Comparison of ENCODE assay signal across 10 cellular contexts in genomic region chr22:24245584-24246561, GRCh38. TPM values are rescaled to one million over a fixed set of nuclear protein-coding genes. Genes with fewer than 3 reads are reported as not detected.
A peak's percentile ranks its signal among the peaks of the same experiment; 100 is the strongest.
DNase-seq lines count a peak whose midpoint lies in the region; FAIRE-seq and TF ChIP-seq lines count a peak whose summit lies in the region.
"Not testable (repeated sequence)": the region's sequence is repeated elsewhere in the genome, so short reads cannot be mapped to it uniquely, and the experiment has no call there.
"Had no signal": no experiment of that assay in that cellular context is flagged by ENCODE, and none has a peak within 500 bp of the region (broad histone marks: within the 10 kb centered on the region; RNA-seq: fewer than 3 reads in every experiment).

No MANE protein-coding gene starts in this region.

- TF ChIP-seq EP300 in SK-N-SH (IDR thresholded peaks at IDR 0.05; ENCODE audit: borderline replicate concordance in 1 of 2, low read depth in 1 of 2, low read length in 1 of 2) = not testable (repeated sequence)

- H2AFZ ChIP-seq in SK-N-SH (ENCODE audit: low read depth) = not testable (repeated sequence)

- H3K27ac Mint-ChIP-seq in MCF 10A (ENCODE audit: low read depth, unreplicated experiment) (peak overlapping the region; percentile 57), nephron (peak overlapping the region; percentile 88 to 93 (median 93))

- H3K4me1 Mint-ChIP-seq in MCF 10A (ENCODE audit: insufficient read depth, unreplicated experiment) (peaks cover 33% of the 10 kb centered on the region), nephron (peaks cover 48% of the 10 kb centered on the region)

- not testable (repeated sequence) for H3K79me2 ChIP-seq in SK-N-SH (ENCODE audit: insufficient read depth)

- H3K4me1 ChIP-seq in SK-N-SH (ENCODE audit: control insufficient read depth in 1 of 2, insufficient read depth in 2 of 2, low read depth in 1 of 2, low read length in 1 of 2) = peaks cover 26 to 52% of the 10 kb centered on the region in 2 experiments; a peak in 3 of 4 replicates
- not testable (repeated sequence) for H3K4me1 ChIP-seq in small intestine (ENCODE audit: control insufficient read depth in 2 of 2, insufficient read depth in 1 of 2, low read depth in 1 of 2, low read length in 1 of 2)
- peaks cover 0 to 13% of the 10 kb centered on the region in 2 donors for H3K4me1 ChIP-seq in uterus

- H3K9ac ChIP-seq in SK-N-SH = not testable (repeated sequence)

- not testable (repeated sequence) for H3K9me3 Mint-ChIP-seq in MCF 10A (ENCODE audit: unreplicated experiment); nephron

- H3K9me3 ChIP-seq in SK-N-SH; small intestine (ENCODE audit: control insufficient read depth, low read depth); uterus: not testable (repeated sequence)

- not testable (repeated sequence) for H3F3A ChIP-seq in SK-N-SH (replicated peaks; ENCODE audit: insufficient read depth)

- H3K4me3 Mint-ChIP-seq in MCF 10A (ENCODE audit: unreplicated experiment) (peak overlapping the region; percentile 64), nephron (peak overlapping the region; percentile 59 to 79 (median 73))

- intact Hi-C loops in MCF 10A (cut with micrococcal nuclease) = loop anchor here (1.0 to 10.0 kb wide), 2 partner anchors 57 to 261 kb away; partner anchors contain the start of gene GSTT2
- intact Hi-C loops in uterus (cut with DNase I; ENCODE audit: low total_unique reads) = loop anchor here (5.0 kb wide), 1 partner anchor 59 kb away; no protein-coding TSS in a partner anchor

- not testable (repeated sequence) for H3K27me3 Mint-ChIP-seq in MCF 10A (ENCODE audit: insufficient read depth, unreplicated experiment); nephron (ENCODE audit: low read depth)

- DNase-seq in EL = peak; percentile 39
- peak; percentile 32 for DNase-seq in SK-N-SH
- peak; percentile 80 for DNase-seq in MCF 10A (ENCODE audit: unreplicated experiment)
- DNase-seq in fibroblast of pulmonary artery (ENCODE audit: low read depth) = peak; percentile 91
- DNase-seq in islet precursor cell = peak; percentile 74
- DNase-seq in small intestine = not testable (repeated sequence)
- DNase-seq in uterus = peak; percentile 80 to 83

- H3K4me3 ChIP-seq in SK-N-SH (ENCODE audit: low read depth in 2 of 2, low read length in 1 of 2); small intestine (ENCODE audit: low read depth in 1 of 2, low read length in 2 of 2): not testable (repeated sequence)
- H3K4me3 ChIP-seq in fibroblast of pulmonary artery (replicated peaks; ENCODE audit: low read depth, low read length) = peak overlapping the region; percentile 47
- H3K4me3 ChIP-seq in uterus = peak overlapping the region in 1 of 2 donors; percentile 6

- not testable (repeated sequence) for H3K27me3 ChIP-seq in SK-N-SH (ENCODE audit: insufficient read depth); small intestine (ENCODE audit: control insufficient read depth in 2 of 2, insufficient read depth in 2 of 2, low read length in 2 of 2); uterus

- POLR2A ChIA-PET in SK-N-SH (lab: Yijun Ruan, JAX); MCF 10A (lab: Yijun Ruan, JAX): not testable (repeated sequence)

- not testable (repeated sequence) for TF ChIP-seq POLR2A in uterus (IDR thresholded peaks at IDR 0.05)

- H4K20me1 ChIP-seq in SK-N-SH (ENCODE audit: insufficient read depth) = not testable (repeated sequence)

- not testable (repeated sequence) for H3K36me3 ChIP-seq in SK-N-SH (replicated peaks in 1 of 2; ENCODE audit: control insufficient read depth in 1 of 2, insufficient read depth in 2 of 2, low read length in 1 of 2); small intestine (ENCODE audit: control insufficient read depth in 2 of 2, insufficient read depth in 2 of 2, low read length in 2 of 2); uterus

- not testable (repeated sequence) for FAIRE-seq in small intestine (lab: Jason Lieb, UNC)

- not testable (repeated sequence) for TF ChIP-seq RAD21 in SK-N-SH (IDR thresholded peaks at IDR 0.05; ENCODE audit: low read length)

- BruUV-seq in MCF 10A (replicated peaks; lab: Mats Ljungman, UMichigan) = not testable (repeated sequence)

- 51% methylated on average over 8 of the region's 18 CpGs for WGBS in SK-N-SH (ENCODE audit: low lambda C conversion rate)
- 66 to 91% (median 85%) methylated on average over 14 to 18 of the region's 18 CpGs for WGBS in small intestine, 3 donors

- H3K4me2 ChIP-seq in SK-N-SH = not testable (repeated sequence)

- not testable (repeated sequence) for TF ChIP-seq CTCF in SK-N-SH (IDR thresholded peaks at IDR 0.05); MCF 10A (IDR thresholded peaks at IDR 0.05; ENCODE audit: unreplicated experiment); fibroblast of pulmonary artery (IDR thresholded peaks at IDR 0.05; ENCODE audit: low read length, missing control alignments); nephron (IDR thresholded peaks at IDR 0.05; ENCODE audit: unreplicated experiment in 3 of 3); uterus (IDR thresholded peaks at IDR 0.05)

- H3K9me2 ChIP-seq in SK-N-SH = not testable (repeated sequence)

- H3K36me3 Mint-ChIP-seq in MCF 10A (ENCODE audit: insufficient read depth, unreplicated experiment); nephron (ENCODE audit: low read depth): not testable (repeated sequence)

- CTCF ChIA-PET in SK-N-SH (lab: Yijun Ruan, JAX) (interaction anchor here (1.2 to 5.6 kb wide), 4 partner anchors 56 to 98 kb away, joined by 3 to 94 read pairs (median 3); no protein-coding TSS in a partner anchor), MCF 10A (lab: Yijun Ruan, JAX) (interaction anchor here (0.6 to 2.2 kb wide), 2 partner anchors 56 to 91 kb away, joined by 3 to 8 read pairs; no protein-coding TSS in a partner anchor)

- H3K27ac ChIP-seq in SK-N-SH (ENCODE audit: low read depth in 2 of 2, low read length in 1 of 2) (peak overlapping the region; percentile 68 to 88; a peak in 3 of 4 replicates), small intestine (ENCODE audit: low read depth in 1 of 2, low read length in 1 of 2) (peak overlapping the region; percentile 20 to 78), uterus (peak overlapping the region; percentile 85 to 91)

TF ChIP-seq in SK-N-SH, 30 proteins besides CTCF, POLR2A, EP300 and RAD21:
- 0 out of 2 replicates have a peak, but pooled peaks have one; percentile 4 for TF ChIP-seq MXI1 (IDR thresholded peaks at IDR 0.05; ENCODE audit: low read depth, low read length)

RNA-seq across cellular contexts. Expression of gene GGT5, which starts 1.0 kb away (rescaled TPM):
- 3.3 and 4.6 TPM in 2 replicates for polyA plus RNA-seq in SK-N-SH (2012; rRNA removed)
- polyA plus RNA-seq in SK-N-SH (2012; cell fraction: cytosol; rRNA removed) = 1.2 and 2.7 TPM in 2 replicates
- polyA plus RNA-seq in SK-N-SH (2012; cell fraction: nucleus; rRNA removed) = 6.3 and 7.6 TPM in 2 replicates
- total RNA-seq in MCF 10A (2022) = 31.5 and 34.6 TPM in 2 replicates
- polyA plus RNA-seq in small intestine = 10 to 100 TPM in 2 of 3 donors, under 1 TPM in 1; 0.67 to 31.2 (median 10.8) TPM
- total RNA-seq in uterus = 10 to 100 TPM in 3 of 4 donors, 1 to 10 TPM in 1; 4.1 to 95.9 (median 54.9) TPM
- total RNA-seq: CD4-positive, alpha-beta memory T cell; M059J had no signal
- polyA plus RNA-seq: CD4-positive, alpha-beta memory T cell had no signal

RNA-seq across cellular contexts. Expression of gene SPECC1L, which starts 24.8 kb away (rescaled TPM):
- polyA plus RNA-seq in SK-N-SH (2012; rRNA removed) = 22.9 and 25.9 TPM in 2 replicates
- 17.8 and 21.8 TPM in 2 replicates for polyA plus RNA-seq in SK-N-SH (2012; cell fraction: cytosol; rRNA removed)
- polyA plus RNA-seq in SK-N-SH (2012; cell fraction: nucleus; rRNA removed) = 36.5 and 44.0 TPM in 2 replicates
- total RNA-seq in MCF 10A (2022) = 48.7 and 60.4 TPM in 2 replicates
- 10 to 100 TPM in 1 of 3 donors, 1 to 10 TPM in 2; 6.0 to 12.5 (median 7.3) TPM for polyA plus RNA-seq in small intestine
- 100 to 1,000 TPM in 1 of 4 donors, 10 to 100 TPM in 3; 18.2 to 114 (median 55.3) TPM for total RNA-seq in uterus
